Comparison of ENCODE assay signal across 1 cellular context in genomic region chr22:45309422-45310227, GRCh38.
TF ChIP-seq lines count a peak whose summit lies in the region.

TSS of gene FAM118A (plus strand) at chr22:45309934. CDS start at chr22:45322380, 12,446 bp downstream.

TF ChIP-seq in K562, 482 proteins besides CTCF, POLR2A, EP300 and RAD21 (continued from another document and continues in another):
- TF ChIP-seq SP2 (IDR thresholded peaks at IDR 0.05; ENCODE audit: extremely low read depth, low read depth, low read length, poor library complexity, severe bottlenecking) (no peak), POLR2H (tag; IDR thresholded peaks at IDR 0.05; ENCODE audit: low read depth) (no peak), ZKSCAN1 (IDR thresholded peaks at IDR 0.05; ENCODE audit: low read depth, low read length) (no peak; the same call in 1 of the 2 replicates), COPS2 (conservative IDR thresholded peaks at IDR 0.05) (no peak), FOXP1 (CRISPR knock-in tag; IDR thresholded peaks at IDR 0.05) (no peak), E2F1 (CRISPR knock-in tag; IDR thresholded peaks at IDR 0.05) (no peak), SMARCC2 (IDR thresholded peaks at IDR 0.05; ENCODE audit: low read depth) (no peak), DACH1 (IDR thresholded peaks at IDR 0.05; ENCODE audit: partially characterized antibody) (no peak), EP400 (IDR thresholded peaks at IDR 0.05) (peak; percentile 51; the same call in 1 of the 2 replicates), CREB3 (tag; conservative IDR thresholded peaks at IDR 0.05; ENCODE audit: low read depth) (no peak), RFX1 (IDR thresholded peaks at IDR 0.05) (no peak), KLF10 (CRISPR knock-in tag; IDR thresholded peaks at IDR 0.05) (no peak), ZEB2 (IDR thresholded peaks at IDR 0.05) (0 out of 2 replicates have a peak, but pooled peaks have one; percentile 31), NKRF (IDR thresholded peaks at IDR 0.05; ENCODE audit: borderline replicate concordance) (no peak), KAT7 (CRISPR knock-in tag; IDR thresholded peaks at IDR 0.05; ENCODE audit: borderline replicate concordance) (no peak; the same call in 1 of the 2 replicates), GATAD2A (IDR thresholded peaks at IDR 0.05) (no peak), CHD1 (IDR thresholded peaks at IDR 0.05; ENCODE audit: low read length) (no peak), HDGF (IDR thresholded peaks at IDR 0.05) (no peak), CCNT2 (IDR thresholded peaks at IDR 0.05; ENCODE audit: borderline replicate concordance, extremely low read depth, insufficient read length, low read depth, low read length) (peak; percentile 73), FOXM1 (IDR thresholded peaks at IDR 0.05; ENCODE audit: low read depth) (no peak), FOXM1 (CRISPR knock-in tag; IDR thresholded peaks at IDR 0.05; ENCODE audit: low read depth) (peak; percentile 68; the same call in 1 of the 2 replicates), FOXA1 (IDR thresholded peaks at IDR 0.05; ENCODE audit: borderline replicate concordance) (no peak), SRSF1 (IDR thresholded peaks at IDR 0.05; ENCODE audit: low read depth, low read length) (no peak), CBX1 (IDR thresholded peaks at IDR 0.05; ENCODE audit: low read depth) (no peak), SREBF2 (CRISPR knock-in tag; IDR thresholded peaks at IDR 0.05) (no peak), ZBTB17 (CRISPR knock-in tag; IDR thresholded peaks at IDR 0.05) (no peak), CBFA2T2 (conservative IDR thresholded peaks at IDR 0.05) (no peak), ZNF79 (CRISPR knock-in tag; IDR thresholded peaks at IDR 0.05; ENCODE audit: low read depth) (no peak), ZFX (CRISPR knock-in tag; IDR thresholded peaks at IDR 0.05) (peak; percentile 95), YBX1 (IDR thresholded peaks at IDR 0.05) (no peak), XRCC5 (IDR thresholded peaks at IDR 0.05; ENCODE audit: low read depth, low read length) (peak; percentile 33; the same call in 1 of the 2 replicates), ZNF316 (IDR thresholded peaks at IDR 0.05) (no peak), ZNF384 (IDR thresholded peaks at IDR 0.05; ENCODE audit: low read depth, low read length) (no peak), CREB5 (CRISPR knock-in tag; IDR thresholded peaks at IDR 0.05) (no peak), GABPB2 (CRISPR knock-in tag; conservative IDR thresholded peaks at IDR 0.05) (no peak), ZBED1 (IDR thresholded peaks at IDR 0.05) (no peak), NR2F6 (CRISPR knock-in tag; IDR thresholded peaks at IDR 0.05) (no peak)
- TF ChIP-seq, protein P1, sequence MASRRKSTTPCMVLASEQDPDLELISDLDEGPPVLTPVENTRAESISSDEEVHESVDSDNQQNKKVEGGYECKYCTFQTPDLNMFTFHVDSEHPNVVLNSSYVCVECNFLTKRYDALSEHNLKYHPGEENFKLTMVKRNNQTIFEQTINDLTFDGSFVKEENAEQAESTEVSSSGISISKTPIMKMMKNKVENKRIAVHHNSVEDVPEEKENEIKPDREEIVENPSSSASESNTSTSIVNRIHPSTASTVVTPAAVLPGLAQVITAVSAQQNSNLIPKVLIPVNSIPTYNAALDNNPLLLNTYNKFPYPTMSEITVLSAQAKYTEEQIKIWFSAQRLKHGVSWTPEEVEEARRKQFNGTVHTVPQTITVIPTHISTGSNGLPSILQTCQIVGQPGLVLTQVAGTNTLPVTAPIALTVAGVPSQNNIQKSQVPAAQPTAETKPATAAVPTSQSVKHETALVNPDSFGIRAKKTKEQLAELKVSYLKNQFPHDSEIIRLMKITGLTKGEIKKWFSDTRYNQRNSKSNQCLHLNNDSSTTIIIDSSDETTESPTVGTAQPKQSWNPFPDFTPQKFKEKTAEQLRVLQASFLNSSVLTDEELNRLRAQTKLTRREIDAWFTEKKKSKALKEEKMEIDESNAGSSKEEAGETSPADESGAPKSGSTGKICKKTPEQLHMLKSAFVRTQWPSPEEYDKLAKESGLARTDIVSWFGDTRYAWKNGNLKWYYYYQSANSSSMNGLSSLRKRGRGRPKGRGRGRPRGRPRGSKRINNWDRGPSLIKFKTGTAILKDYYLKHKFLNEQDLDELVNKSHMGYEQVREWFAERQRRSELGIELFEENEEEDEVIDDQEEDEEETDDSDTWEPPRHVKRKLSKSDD (conservative IDR thresholded peaks at IDR 0.05; ENCODE audit: low read length), result no peak
- TF ChIP-seq, protein P2, sequence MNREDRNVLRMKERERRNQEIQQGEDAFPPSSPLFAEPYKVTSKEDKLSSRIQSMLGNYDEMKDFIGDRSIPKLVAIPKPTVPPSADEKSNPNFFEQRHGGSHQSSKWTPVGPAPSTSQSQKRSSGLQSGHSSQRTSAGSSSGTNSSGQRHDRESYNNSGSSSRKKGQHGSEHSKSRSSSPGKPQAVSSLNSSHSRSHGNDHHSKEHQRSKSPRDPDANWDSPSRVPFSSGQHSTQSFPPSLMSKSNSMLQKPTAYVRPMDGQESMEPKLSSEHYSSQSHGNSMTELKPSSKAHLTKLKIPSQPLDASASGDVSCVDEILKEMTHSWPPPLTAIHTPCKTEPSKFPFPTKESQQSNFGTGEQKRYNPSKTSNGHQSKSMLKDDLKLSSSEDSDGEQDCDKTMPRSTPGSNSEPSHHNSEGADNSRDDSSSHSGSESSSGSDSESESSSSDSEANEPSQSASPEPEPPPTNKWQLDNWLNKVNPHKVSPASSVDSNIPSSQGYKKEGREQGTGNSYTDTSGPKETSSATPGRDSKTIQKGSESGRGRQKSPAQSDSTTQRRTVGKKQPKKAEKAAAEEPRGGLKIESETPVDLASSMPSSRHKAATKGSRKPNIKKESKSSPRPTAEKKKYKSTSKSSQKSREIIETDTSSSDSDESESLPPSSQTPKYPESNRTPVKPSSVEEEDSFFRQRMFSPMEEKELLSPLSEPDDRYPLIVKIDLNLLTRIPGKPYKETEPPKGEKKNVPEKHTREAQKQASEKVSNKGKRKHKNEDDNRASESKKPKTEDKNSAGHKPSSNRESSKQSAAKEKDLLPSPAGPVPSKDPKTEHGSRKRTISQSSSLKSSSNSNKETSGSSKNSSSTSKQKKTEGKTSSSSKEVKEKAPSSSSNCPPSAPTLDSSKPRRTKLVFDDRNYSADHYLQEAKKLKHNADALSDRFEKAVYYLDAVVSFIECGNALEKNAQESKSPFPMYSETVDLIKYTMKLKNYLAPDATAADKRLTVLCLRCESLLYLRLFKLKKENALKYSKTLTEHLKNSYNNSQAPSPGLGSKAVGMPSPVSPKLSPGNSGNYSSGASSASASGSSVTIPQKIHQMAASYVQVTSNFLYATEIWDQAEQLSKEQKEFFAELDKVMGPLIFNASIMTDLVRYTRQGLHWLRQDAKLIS (CRISPR knock-in tag; IDR thresholded peaks at IDR 0.05), result peak; percentile 85
- TF ChIP-seq, protein P3, sequence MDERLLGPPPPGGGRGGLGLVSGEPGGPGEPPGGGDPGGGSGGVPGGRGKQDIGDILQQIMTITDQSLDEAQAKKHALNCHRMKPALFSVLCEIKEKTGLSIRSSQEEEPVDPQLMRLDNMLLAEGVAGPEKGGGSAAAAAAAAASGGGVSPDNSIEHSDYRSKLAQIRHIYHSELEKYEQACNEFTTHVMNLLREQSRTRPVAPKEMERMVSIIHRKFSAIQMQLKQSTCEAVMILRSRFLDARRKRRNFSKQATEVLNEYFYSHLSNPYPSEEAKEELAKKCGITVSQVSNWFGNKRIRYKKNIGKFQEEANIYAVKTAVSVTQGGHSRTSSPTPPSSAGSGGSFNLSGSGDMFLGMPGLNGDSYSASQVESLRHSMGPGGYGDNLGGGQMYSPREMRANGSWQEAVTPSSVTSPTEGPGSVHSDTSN (CRISPR knock-in tag; IDR thresholded peaks at IDR 0.05; ENCODE audit: low read depth), result no peak
- TF ChIP-seq, protein P3 (tag; conservative IDR thresholded peaks at IDR 0.05; ENCODE audit: low read depth), result no peak
- TF ChIP-seq, protein P4, sequence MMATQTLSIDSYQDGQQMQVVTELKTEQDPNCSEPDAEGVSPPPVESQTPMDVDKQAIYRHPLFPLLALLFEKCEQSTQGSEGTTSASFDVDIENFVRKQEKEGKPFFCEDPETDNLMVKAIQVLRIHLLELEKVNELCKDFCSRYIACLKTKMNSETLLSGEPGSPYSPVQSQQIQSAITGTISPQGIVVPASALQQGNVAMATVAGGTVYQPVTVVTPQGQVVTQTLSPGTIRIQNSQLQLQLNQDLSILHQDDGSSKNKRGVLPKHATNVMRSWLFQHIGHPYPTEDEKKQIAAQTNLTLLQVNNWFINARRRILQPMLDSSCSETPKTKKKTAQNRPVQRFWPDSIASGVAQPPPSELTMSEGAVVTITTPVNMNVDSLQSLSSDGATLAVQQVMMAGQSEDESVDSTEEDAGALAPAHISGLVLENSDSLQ (IDR thresholded peaks at IDR 0.05), result no peak
- TF ChIP-seq, protein P5, sequence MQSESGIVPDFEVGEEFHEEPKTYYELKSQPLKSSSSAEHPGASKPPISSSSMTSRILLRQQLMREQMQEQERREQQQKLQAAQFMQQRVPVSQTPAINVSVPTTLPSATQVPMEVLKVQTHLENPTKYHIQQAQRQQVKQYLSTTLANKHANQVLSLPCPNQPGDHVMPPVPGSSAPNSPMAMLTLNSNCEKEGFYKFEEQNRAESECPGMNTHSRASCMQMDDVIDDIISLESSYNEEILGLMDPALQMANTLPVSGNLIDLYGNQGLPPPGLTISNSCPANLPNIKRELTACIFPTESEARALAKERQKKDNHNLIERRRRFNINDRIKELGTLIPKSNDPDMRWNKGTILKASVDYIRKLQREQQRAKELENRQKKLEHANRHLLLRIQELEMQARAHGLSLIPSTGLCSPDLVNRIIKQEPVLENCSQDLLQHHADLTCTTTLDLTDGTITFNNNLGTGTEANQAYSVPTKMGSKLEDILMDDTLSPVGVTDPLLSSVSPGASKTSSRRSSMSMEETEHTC (IDR thresholded peaks at IDR 0.05), result no peak
- TF ChIP-seq, protein P6, sequence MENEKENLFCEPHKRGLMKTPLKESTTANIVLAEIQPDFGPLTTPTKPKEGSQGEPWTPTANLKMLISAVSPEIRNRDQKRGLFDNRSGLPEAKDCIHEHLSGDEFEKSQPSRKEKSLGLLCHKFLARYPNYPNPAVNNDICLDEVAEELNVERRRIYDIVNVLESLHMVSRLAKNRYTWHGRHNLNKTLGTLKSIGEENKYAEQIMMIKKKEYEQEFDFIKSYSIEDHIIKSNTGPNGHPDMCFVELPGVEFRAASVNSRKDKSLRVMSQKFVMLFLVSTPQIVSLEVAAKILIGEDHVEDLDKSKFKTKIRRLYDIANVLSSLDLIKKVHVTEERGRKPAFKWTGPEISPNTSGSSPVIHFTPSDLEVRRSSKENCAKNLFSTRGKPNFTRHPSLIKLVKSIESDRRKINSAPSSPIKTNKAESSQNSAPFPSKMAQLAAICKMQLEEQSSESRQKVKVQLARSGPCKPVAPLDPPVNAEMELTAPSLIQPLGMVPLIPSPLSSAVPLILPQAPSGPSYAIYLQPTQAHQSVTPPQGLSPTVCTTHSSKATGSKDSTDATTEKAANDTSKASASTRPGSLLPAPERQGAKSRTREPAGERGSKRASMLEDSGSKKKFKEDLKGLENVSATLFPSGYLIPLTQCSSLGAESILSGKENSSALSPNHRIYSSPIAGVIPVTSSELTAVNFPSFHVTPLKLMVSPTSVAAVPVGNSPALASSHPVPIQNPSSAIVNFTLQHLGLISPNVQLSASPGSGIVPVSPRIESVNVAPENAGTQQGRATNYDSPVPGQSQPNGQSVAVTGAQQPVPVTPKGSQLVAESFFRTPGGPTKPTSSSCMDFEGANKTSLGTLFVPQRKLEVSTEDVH (IDR thresholded peaks at IDR 0.05; ENCODE audit: low read depth, partially characterized antibody), result no peak
